Comparison of ENCODE assay signal across 19 cellular contexts in genomic region chr6:150112233-150112632, GRCh38. TPM values are rescaled to one million over a fixed set of nuclear protein-coding genes. Genes with fewer than 3 reads are reported as not detected.
"Had no signal": no experiment of that assay in that cellular context is flagged by ENCODE, and none has a peak within 500 bp of the region (broad histone marks: within the 10 kb centered on the region; RNA-seq: fewer than 3 reads in every experiment).

No MANE protein-coding gene starts in this region.

- DNase-seq: dermis blood vessel endothelial cell; dorsolateral prefrontal cortex; effector CD4-positive, alpha-beta T cell; effector memory CD4-positive, alpha-beta T cell; foreskin keratinocyte; heart left ventricle; hypothalamus; immature natural killer cell; kidney; kidney glomerular epithelial cell; left lung; left ventricle myocardium superior; lower lobe of right lung; mesenchymal stem cell; midbrain; naive thymus-derived CD4-positive, alpha-beta T cell had no signal

- ATAC-seq: foreskin keratinocyte; heart left ventricle; left lung; left ventricle myocardium superior; lower lobe of right lung; naive thymus-derived CD4-positive, alpha-beta T cell had no signal

RNA-seq across cellular contexts. Expression of gene PPP1R14C, which starts 30.6 kb away (rescaled TPM):
- total RNA-seq: dermis blood vessel endothelial cell; endothelial cell of umbilical vein; fibroblast of villous mesenchyme; lung microvascular endothelial cell; naive thymus-derived CD4-positive, alpha-beta T cell had no signal
